In the genomic region with DNA sequence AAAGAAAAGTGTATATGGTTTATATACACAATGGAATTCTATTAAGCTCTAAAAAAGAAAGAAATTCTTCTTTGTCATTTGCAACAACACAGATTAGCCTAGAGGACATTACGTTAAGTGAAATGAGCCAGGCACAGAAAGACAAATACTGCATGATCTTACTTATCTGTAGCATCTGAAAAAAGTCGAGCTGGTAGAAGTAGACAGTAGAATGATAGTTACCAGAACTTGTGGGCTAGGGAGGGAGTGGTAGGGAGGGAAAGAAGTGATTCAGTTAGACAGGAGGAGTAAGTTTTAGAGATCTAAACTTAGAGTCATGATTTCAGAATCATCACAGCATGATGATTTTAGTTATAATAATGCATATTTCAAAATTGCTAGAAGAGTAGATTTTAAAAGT, we compare ENCODE assay signal across 26 cellular contexts.
A peak's percentile ranks its signal among the peaks of the same experiment; 100 is the strongest.
DNase-seq lines count a peak whose midpoint lies in the region; ATAC-seq, FAIRE-seq and TF ChIP-seq lines count a peak whose summit lies in the region.
"Had no signal": no experiment of that assay in that cellular context is flagged by ENCODE, and none has a peak within 500 bp of the region (broad histone marks: within the 10 kb centered on the region; RNA-seq: fewer than 3 reads in every experiment).

No MANE protein-coding gene starts in this region.

- peaks cover 5% of the 10 kb centered on the region for H3K36me3 Mint-ChIP-seq in endodermal cell (ENCODE audit: low read depth)
- H3K36me3 Mint-ChIP-seq: CD14-positive monocyte had no signal

- no peaks in the 10 kb centered on the region for H3K4me1 ChIP-seq in mesodermal cell (ENCODE audit: control insufficient read depth, insufficient read depth, low read length, poor library complexity, severe bottlenecking)
- no peaks in the 10 kb centered on the region for H3K4me1 ChIP-seq in endodermal cell (ENCODE audit: control insufficient read depth, insufficient read depth, low read length)
- no peaks in the 10 kb centered on the region for H3K4me1 ChIP-seq in A673 (ENCODE audit: insufficient read depth, low read length, poor library complexity, severe bottlenecking)
- H3K4me1 ChIP-seq: BLaER1 treated with 17β-estradiol and CSF1 and Interleukin-3, amounts not matched to agents 10 nM and 100 nM had no signal

- WGBS in mesodermal cell (ENCODE audit: insufficient coverage in 2 of 2), 2 experiments: 49 to 85% methylated on average over 2 of the region's 2 CpGs
- 87 to 97% methylated on average over 2 of the region's 2 CpGs for WGBS in endodermal cell (ENCODE audit: insufficient coverage in 1 of 2, insufficient read length in 1 of 2), 2 experiments

- H3K9me3 Mint-ChIP-seq in endodermal cell: peaks cover 37% of the 10 kb centered on the region

- H3K36me3 ChIP-seq in mesodermal cell (ENCODE audit: control insufficient read depth, insufficient read depth, low read length) (no peaks in the 10 kb centered on the region), endodermal cell (ENCODE audit: control insufficient read depth, insufficient read depth, low read length) (no peaks in the 10 kb centered on the region), A673 (ENCODE audit: insufficient read depth, low read length, poor library complexity, severe bottlenecking) (no peaks in the 10 kb centered on the region)
- H3K36me3 ChIP-seq: BE2C had no signal

- no peak overlapping the region for H3K4me3 Mint-ChIP-seq in endodermal cell
- H3K4me3 Mint-ChIP-seq: CD14-positive monocyte; CD4-positive, alpha-beta T cell; CD8-positive, alpha-beta memory T cell; GM23338 had no signal

- H3K27ac Mint-ChIP-seq in endodermal cell: no peak overlapping the region
- H3K27ac Mint-ChIP-seq: CD14-positive monocyte; CD4-positive, alpha-beta T cell; GM23338 had no signal

- CTCF ChIA-PET in A673 (lab: Charles Lee): no interaction called here

- peaks cover 16% of the 10 kb centered on the region for H3K27me3 Mint-ChIP-seq in endodermal cell (ENCODE audit: insufficient read depth)
- H3K27me3 Mint-ChIP-seq: CD4-positive, alpha-beta T cell had no signal

- H3K27ac ChIP-seq in mesodermal cell (ENCODE audit: low read depth, low read length, severe bottlenecking): peak overlapping the region; percentile 16
- H3K27ac ChIP-seq in endodermal cell (ENCODE audit: low read depth, low read length): no peak overlapping the region
- no peak overlapping the region for H3K27ac ChIP-seq in A673 (ENCODE audit: low read depth, low read length, poor library complexity, severe bottlenecking)
- H3K27ac ChIP-seq: 22Rv1; BLaER1 treated with 17β-estradiol and CSF1 and Interleukin-3, amounts not matched to agents 10 nM and 100 nM had no signal

- intact Hi-C loops in A673 (cut with micrococcal nuclease; ENCODE audit: unreplicated experiment): no loop called here

- peak; percentile 15 for FAIRE-seq in H54 (lab: Jason Lieb, UNC)
- FAIRE-seq: A204.1, D721Med, GM12878, GM19239 had no signal

- H3K9ac ChIP-seq in endodermal cell (ENCODE audit: extremely low read depth, low read length, poor library complexity, severe bottlenecking): no peak overlapping the region
- H3K9ac ChIP-seq: BLaER1 treated with 17β-estradiol and CSF1 and Interleukin-3, amounts not matched to agents 10 nM and 100 nM had no signal

- peaks cover 12% of the 10 kb centered on the region for H3K4me1 Mint-ChIP-seq in endodermal cell
- H3K4me1 Mint-ChIP-seq: CD14-positive monocyte; CD8-positive, alpha-beta memory T cell; GM23338 had no signal

- no peak for TF ChIP-seq POLR2A in H54 (IDR thresholded peaks at IDR 0.05; ENCODE audit: low read depth, low read length)

- TF ChIP-seq CTCF in endodermal cell (conservative IDR thresholded peaks at IDR 0.05): no peak
- no peak for TF ChIP-seq CTCF in A673 (conservative IDR thresholded peaks at IDR 0.05; ENCODE audit: low read depth, low read length)

- no peak overlapping the region for H3K4me3 ChIP-seq in mesodermal cell (ENCODE audit: extremely low read depth, insufficient read depth, low read length, poor library complexity, severe bottlenecking)
- H3K4me3 ChIP-seq in endodermal cell (ENCODE audit: low read length): no peak overlapping the region
- no peak overlapping the region for H3K4me3 ChIP-seq in A673 (ENCODE audit: low read depth, low read length, poor library complexity, severe bottlenecking)
- H3K4me3 ChIP-seq: BLaER1 treated with 17β-estradiol and CSF1 and Interleukin-3, amounts not matched to agents 10 nM and 100 nM; GM12878; GM23338 had no signal

- DNase-seq in H54 (ENCODE audit: insufficient read length, low spot score) (no peak), SK-N-DZ (ENCODE audit: low spot score) (peak; percentile 54), amniotic epithelial cell (ENCODE audit: low read depth) (peak; percentile 84), endodermal cell (no peak), A673 (ENCODE audit: low spot score) (no peak), retina (no peak)
- DNase-seq: ACHN; AML-193; BE2C; CD4-positive, alpha-beta T cell; CD8-positive, alpha-beta memory T cell; DMS 273 treated with DMSO at 0.1 percent for 48 hours; DMS79; EL; GDM1; HCEC 1CT had no signal

- H3K27me3 ChIP-seq in endodermal cell (ENCODE audit: control insufficient read depth, insufficient read depth, low read length, poor library complexity, severe bottlenecking) (no peaks in the 10 kb centered on the region), A673 (replicated peaks; ENCODE audit: insufficient read depth, low read depth, low read length, poor library complexity) (no peaks in the 10 kb centered on the region)
- H3K27me3 ChIP-seq: BE2C; BLaER1 treated with 17β-estradiol and CSF1 and Interleukin-3, amounts not matched to agents 10 nM and 100 nM had no signal

- BruUV-seq in A673 (replicated peaks; lab: Mats Ljungman, UMichigan): no TSS peak

- no peak for ATAC-seq in GM19395 (IDR thresholded peaks at IDR 0.05; ENCODE audit: unreplicated experiment)
- ATAC-seq: GM12878, GM23338 had no signal

- POLR2A ChIA-PET in A673 (lab: Charles Lee; ENCODE audit: low non-redundant PET): no interaction called here

- H3K9me3 ChIP-seq in mesodermal cell (ENCODE audit: control insufficient read depth, low read length) (peaks cover 15% of the 10 kb centered on the region), endodermal cell (ENCODE audit: control insufficient read depth, low read length) (peaks cover 27% of the 10 kb centered on the region), A673 (ENCODE audit: low read depth, low read length, poor library complexity, severe bottlenecking) (no peaks in the 10 kb centered on the region)
- H3K9me3 ChIP-seq: BE2C had no signal

Comparison
In these comparisons a context has a peak if more than half of its experiments do, and no peak if none do; other contexts are left out.
1. DNase-seq: peak in SK-N-DZ (single experiment) and amniotic epithelial cell (single experiment); none in H54 (single experiment), endodermal cell (single experiment), A673 (single experiment) and retina (single experiment).